Comparison of ENCODE assay signal across 25 cellular contexts in the genomic region with DNA sequence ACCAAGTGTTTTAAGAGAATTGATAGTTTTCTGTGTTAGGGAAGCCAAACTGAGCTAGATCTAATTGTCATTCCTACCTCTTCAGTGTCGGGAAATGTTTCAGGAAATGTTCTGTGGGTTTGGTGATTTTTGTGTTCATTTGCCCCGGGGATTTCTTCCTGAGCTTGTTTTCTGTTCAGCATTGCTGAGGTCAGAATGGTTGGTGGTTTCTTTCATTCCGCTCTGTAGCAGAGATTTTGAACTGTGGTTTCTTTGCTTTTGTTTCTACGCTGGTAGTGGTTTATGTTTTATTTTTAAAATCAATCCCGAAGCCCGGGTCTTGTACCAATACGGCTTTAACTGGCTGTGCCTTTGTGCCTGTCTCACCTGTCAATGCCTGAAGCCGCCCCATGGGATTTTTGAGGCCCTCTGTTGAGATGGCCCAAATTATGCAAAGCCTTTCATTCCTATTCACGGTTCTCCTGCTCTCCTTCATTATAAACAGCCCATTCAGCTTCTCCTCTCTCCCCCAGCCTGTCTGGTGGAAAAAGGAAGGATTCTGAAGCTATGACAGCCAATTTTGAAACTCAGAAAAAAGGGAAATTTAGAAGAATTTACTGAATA.
DNase-seq lines count a peak whose midpoint lies in the region; ATAC-seq, FAIRE-seq and TF ChIP-seq lines count a peak whose summit lies in the region.
"Had no signal": no experiment of that assay in that cellular context is flagged by ENCODE, and none has a peak within 500 bp of the region (broad histone marks: within the 10 kb centered on the region; RNA-seq: fewer than 3 reads in every experiment).

No MANE protein-coding gene starts in this region.

- 75% methylated on average over 9 of the region's 9 CpGs for WGBS in hepatocyte (ENCODE audit: low lambda C conversion rate, missing lambda C conversion rate)

- peaks cover 36 to 100% (median 97%) of the 10 kb centered on the region in 11 experiments for H3K27me3 ChIP-seq in BLaER1 treated with 17β-estradiol and CSF1 and Interleukin-3, amounts not matched to agents 10 nM and 100 nM
- H3K27me3 ChIP-seq in astrocyte (ENCODE audit: insufficient read depth, low read length) (peaks cover 5% of the 10 kb centered on the region), hepatocyte (no peaks in the 10 kb centered on the region)
- H3K27me3 ChIP-seq: BE2C, dorsolateral prefrontal cortex, upper lobe of left lung had no signal

- H2AFZ ChIP-seq in astrocyte (ENCODE audit: low read depth, low read length): no peak overlapping the region
- H2AFZ ChIP-seq in hepatocyte: no peak overlapping the region

- peaks cover 10% of the 10 kb centered on the region for H3K4me1 Mint-ChIP-seq in astrocyte (ENCODE audit: low read depth, unreplicated experiment)
- H3K4me1 Mint-ChIP-seq: memory B cell had no signal

- H3K9me3 ChIP-seq in BLaER1 treated with 17β-estradiol and CSF1 and Interleukin-3, amounts not matched to agents 10 nM and 100 nM (replicated peaks in 1 of 11): peaks cover 0 to 23% (median 18%) of the 10 kb centered on the region in 11 experiments; a peak in 14 of 22 replicates
- no peaks in the 10 kb centered on the region for H3K9me3 ChIP-seq in astrocyte (ENCODE audit: insufficient read depth, low read depth, low read length)
- no peaks in the 10 kb centered on the region for H3K9me3 ChIP-seq in hepatocyte (ENCODE audit: low read depth)
- H3K9me3 ChIP-seq: BE2C, heart left ventricle, upper lobe of left lung had no signal

- DNase-seq in M059J (ENCODE audit: low read depth) (peak; percentile 80), astrocyte (ENCODE audit: low read depth) (peak; percentile 30), midbrain (lab: John Stamatoyannopoulos, UW) (peak; percentile 25), hepatocyte (ENCODE audit: low spot score) (no peak)
- DNase-seq: aorta; BE2C; dorsolateral prefrontal cortex; heart left ventricle; left cardiac atrium; MV-4-11; NCI-H187; PC-3; small intestine; stimulated activated CD4-positive, alpha-beta T cell treated with anti-CD3 and anti-CD28 coated beads, Interleukin-1b, Interleukin-23, amount 100 ng/mL, for 48 hours; upper lobe of left lung had no signal

- H3K4me2 ChIP-seq in BLaER1 treated with 17β-estradiol and CSF1 and Interleukin-3, amounts not matched to agents 10 nM and 100 nM: peak overlapping the region; percentile 33 to 71 (median 47); a peak in 21 of 22 replicates
- H3K4me2 ChIP-seq in astrocyte (ENCODE audit: low read length) (peak overlapping the region; percentile 39), hepatocyte (no peak overlapping the region)

- H3K9me3 Mint-ChIP-seq in astrocyte (ENCODE audit: unreplicated experiment): peaks cover 3% of the 10 kb centered on the region
- H3K9me3 Mint-ChIP-seq: activated naive CD4-positive, alpha-beta T cell treated with anti-CD3 and anti-CD28 coated beads, Interleukin-2, amount 50 U/mL, for 72 hours; activated T-helper 1 cell treated with anti-CD3 and anti-CD28 coated beads, Interleukin-12 subunit alpha, Interleukin-12 subunit beta, Interleukin-2, Interleukin-4 antibody, amounts not matched to agents 30 ng/mL and 10 ng/mL and 1 ng/mL, durations not matched to agents 14 hours and 24 hours and 36 hours had no signal

- H3K4me3 Mint-ChIP-seq in astrocyte (ENCODE audit: unreplicated experiment): no peak overlapping the region
- H3K4me3 Mint-ChIP-seq: activated T-helper 1 cell treated with anti-CD3 and anti-CD28 coated beads, Interleukin-12 subunit alpha, Interleukin-12 subunit beta, Interleukin-2, Interleukin-4 antibody, amounts not matched to agents 30 ng/mL and 10 ng/mL and 1 ng/mL, durations not matched to agents 14 hours and 24 hours and 36 hours; IgD-negative memory B cell; memory B cell had no signal

- no peaks in the 10 kb centered on the region for H3K36me3 ChIP-seq in BLaER1 treated with 17β-estradiol and CSF1 and Interleukin-3, amounts not matched to agents 10 nM and 100 nM
- H3K36me3 ChIP-seq in astrocyte (ENCODE audit: insufficient read depth, low read length) (no peaks in the 10 kb centered on the region), hepatocyte (replicated peaks; ENCODE audit: insufficient read depth, low read depth) (no peaks in the 10 kb centered on the region)
- H3K36me3 ChIP-seq: BE2C, heart left ventricle, upper lobe of left lung had no signal

- peaks cover 11 to 41% (median 22%) of the 10 kb centered on the region in 10 experiments for H3K4me1 ChIP-seq in BLaER1 treated with 17β-estradiol and CSF1 and Interleukin-3, amounts not matched to agents 10 nM and 100 nM
- H3K4me1 ChIP-seq in astrocyte (ENCODE audit: insufficient read depth, low read length) (no peaks in the 10 kb centered on the region), hepatocyte (ENCODE audit: insufficient read depth) (no peaks in the 10 kb centered on the region)
- H3K4me1 ChIP-seq: BE2C, upper lobe of left lung had no signal

- H3K36me3 Mint-ChIP-seq in astrocyte (ENCODE audit: low read depth, unreplicated experiment): no peaks in the 10 kb centered on the region
- H3K36me3 Mint-ChIP-seq: IgD-negative memory B cell, memory B cell had no signal

- peaks cover 6% of the 10 kb centered on the region for H3K27me3 Mint-ChIP-seq in astrocyte (ENCODE audit: low read depth, unreplicated experiment)

- H3K27ac ChIP-seq in BLaER1 treated with 17β-estradiol and CSF1 and Interleukin-3, amounts not matched to agents 10 nM and 100 nM: peak overlapping the region in 2 of 11 experiments; percentile 3 to 4; a peak in 1 of 22 replicates
- H3K27ac ChIP-seq in astrocyte (ENCODE audit: low read depth, low read length): no peak overlapping the region
- H3K27ac ChIP-seq in hepatocyte: no peak overlapping the region
- H3K27ac ChIP-seq: heart left ventricle, upper lobe of left lung had no signal

- no peak for FAIRE-seq in astrocyte (lab: Jason Lieb, UNC)
- FAIRE-seq: small intestine had no signal

- H3K79me2 ChIP-seq in astrocyte (ENCODE audit: insufficient read depth, low read length): no peaks in the 10 kb centered on the region
- no peaks in the 10 kb centered on the region for H3K79me2 ChIP-seq in hepatocyte

- TF ChIP-seq CTCF in astrocyte (IDR thresholded peaks at IDR 0.05; ENCODE audit: insufficient read depth, low read depth, low read length) (no peak), hepatocyte (IDR thresholded peaks at IDR 0.05; ENCODE audit: poor library complexity) (no peak)

- no peak for ATAC-seq in HG03565 (IDR thresholded peaks at IDR 0.05; ENCODE audit: unreplicated experiment)
- no peak for ATAC-seq in HG03095 (IDR thresholded peaks at IDR 0.05; ENCODE audit: unreplicated experiment)
- no peak for ATAC-seq in GM21619 (IDR thresholded peaks at IDR 0.05; ENCODE audit: unreplicated experiment)
- ATAC-seq: activated naive CD4-positive, alpha-beta T cell treated with anti-CD3 and anti-CD28 coated beads, Interleukin-2, amount 50 U/mL, for 72 hours; HCT116; heart left ventricle; left cardiac atrium; PC-3; Right ventricle myocardium inferior had no signal

- peak overlapping the region in 2 of 10 experiments; percentile 15 to 23; a peak in 2 of 20 replicates for H3K4me3 ChIP-seq in BLaER1 treated with 17β-estradiol and CSF1 and Interleukin-3, amounts not matched to agents 10 nM and 100 nM
- no peak overlapping the region for H3K4me3 ChIP-seq in astrocyte (ENCODE audit: insufficient read depth, low read depth, low read length)
- no peak overlapping the region for H3K4me3 ChIP-seq in hepatocyte
- H3K4me3 ChIP-seq: heart left ventricle, upper lobe of left lung had no signal

- peak overlapping the region in 2 of 11 experiments; percentile 11 to 56; a peak in 2 of 22 replicates for H3K9ac ChIP-seq in BLaER1 treated with 17β-estradiol and CSF1 and Interleukin-3, amounts not matched to agents 10 nM and 100 nM
- H3K9ac ChIP-seq in astrocyte (ENCODE audit: low read length): no peak overlapping the region

- no peaks in the 10 kb centered on the region for H3K9me2 ChIP-seq in hepatocyte (replicated peaks; ENCODE audit: insufficient read depth)

- peaks cover 0 to 6% (median 0%) of the 10 kb centered on the region in 11 experiments; a peak in 1 of 22 replicates for H4K20me1 ChIP-seq in BLaER1 treated with 17β-estradiol and CSF1 and Interleukin-3, amounts not matched to agents 10 nM and 100 nM
- H4K20me1 ChIP-seq in astrocyte (ENCODE audit: insufficient read depth, low read length) (no peaks in the 10 kb centered on the region), hepatocyte (ENCODE audit: insufficient read depth, poor library complexity, severe bottlenecking) (no peaks in the 10 kb centered on the region)

- H3K27ac Mint-ChIP-seq in astrocyte (ENCODE audit: unreplicated experiment): no peak overlapping the region
- H3K27ac Mint-ChIP-seq: activated naive CD4-positive, alpha-beta T cell treated with anti-CD3 and anti-CD28 coated beads, Interleukin-2, amount 50 U/mL, for 72 hours; activated T-helper 1 cell treated with anti-CD3 and anti-CD28 coated beads, Interleukin-12 subunit alpha, Interleukin-12 subunit beta, Interleukin-2, Interleukin-4 antibody, amounts not matched to agents 30 ng/mL and 10 ng/mL and 1 ng/mL, durations not matched to agents 14 hours and 24 hours and 36 hours; IgD-negative memory B cell; memory B cell had no signal
